Comparison of ENCODE assay signal across 9 cellular contexts in genomic region chr2:173151671-173152398, GRCh38.
DNase-seq lines count a peak whose midpoint lies in the region; ATAC-seq and TF ChIP-seq lines count a peak whose summit lies in the region.
"Had no signal": no experiment of that assay in that cellular context is flagged by ENCODE, and none has a peak within 500 bp of the region (broad histone marks: within the 10 kb centered on the region; RNA-seq: fewer than 3 reads in every experiment).

No MANE protein-coding gene starts in this region.

- peaks cover 0 to 11% of the 10 kb centered on the region in 2 donors for H3K4me1 ChIP-seq in ascending aorta

- DNase-seq in A172 (ENCODE audit: low spot score) (peak; percentile 83), brain microvascular endothelial cell (peak; percentile 61), amniotic stem cell (lab: John Stamatoyannopoulos, UW) (no peak), globus pallidus (ENCODE audit: low spot score) (no peak), ascending aorta (ENCODE audit: low spot score in 2 of 2) (no peak), cerebellar nuclear complex (lab: John Stamatoyannopoulos, UW) (no peak)
- DNase-seq: DND-41 had no signal

- in situ Hi-C loops in brain microvascular endothelial cell (cut with HindIII; ENCODE audit: low pct_ligation_motif_present, low sequenced_read_pairs): no loop called here

- H3K9me3 ChIP-seq in ascending aorta: no peaks in the 10 kb centered on the region

- no peak overlapping the region for H3K4me3 ChIP-seq in brain microvascular endothelial cell (ENCODE audit: low read depth, low read length)
- no peak overlapping the region for H3K4me3 ChIP-seq in ascending aorta

- ATAC-seq in GM18907 (IDR thresholded peaks at IDR 0.05; ENCODE audit: unreplicated experiment) (peak; percentile 71), HG03521 (IDR thresholded peaks at IDR 0.05; ENCODE audit: unreplicated experiment) (peak; percentile 50)

- H3K27ac ChIP-seq in brain microvascular endothelial cell: peak overlapping the region; percentile 74
- no peak overlapping the region for H3K27ac ChIP-seq in ascending aorta

- TF ChIP-seq CTCF in brain microvascular endothelial cell (IDR thresholded peaks at IDR 0.05; ENCODE audit: low read depth, low read length, missing control alignments) (no peak), ascending aorta (IDR thresholded peaks at IDR 0.05) (no peak)

- no peaks in the 10 kb centered on the region for H3K27me3 ChIP-seq in brain microvascular endothelial cell (replicated peaks)
- no peaks in the 10 kb centered on the region for H3K27me3 ChIP-seq in ascending aorta

- H3K36me3 ChIP-seq in brain microvascular endothelial cell (replicated peaks) (no peaks in the 10 kb centered on the region), ascending aorta (no peaks in the 10 kb centered on the region)

- intact Hi-C loops in ascending aorta (cut with DNase I): no loop called here

Comparison
In these comparisons a context has a peak if more than half of its experiments do, and no peak if none do; other contexts are left out.
1. DNase-seq: peak in A172 (single experiment) and brain microvascular endothelial cell (single experiment); none in amniotic stem cell (single experiment), globus pallidus (single experiment), ascending aorta (0 of 2) and cerebellar nuclear complex (0 of 2).